Comparison of ENCODE assay signal across 8 cellular contexts in genomic region chr4:70902577-70903281, GRCh38. TPM values are rescaled to one million over a fixed set of nuclear protein-coding genes. Genes with fewer than 3 reads are reported as not detected.
DNase-seq lines count a peak whose midpoint lies in the region; ATAC-seq, FAIRE-seq and TF ChIP-seq lines count a peak whose summit lies in the region.

No MANE protein-coding gene starts in this region.

- CTCF ChIA-PET in activated CD8-positive, alpha-beta memory T cell treated with anti-CD3 and anti-CD28 coated beads, Interleukin-2, amount 10 ng/mL, durations not matched to agents 7 days and 5 days (lab: Charles Lee): interaction anchor here (0.7 to 1.9 kb wide), 11 partner anchors 9 to 250 kb away, joined by 3 to 7 read pairs (median 4); no protein-coding TSS in a partner anchor
- CTCF ChIA-PET in HEK293 (lab: Yijun Ruan, JAX): no interaction called here

- H3K36me3 Mint-ChIP-seq in activated CD8-positive, alpha-beta memory T cell treated with anti-CD3 and anti-CD28 coated beads, Interleukin-2, amount 10 ng/mL, durations not matched to agents 7 days and 5 days: peaks cover 12% of the 10 kb centered on the region
- H3K36me3 Mint-ChIP-seq in activated T-helper 2 cell treated with anti-CD3 and anti-CD28 coated beads, Interferon-gamma antibody, Interleukin-2, Interleukin-4, amounts not matched to agents 10 μg/mL and 5 μg/mL and 100 μg/mL, durations not matched to agents 14 hours and 24 hours and 36 hours (ENCODE audit: low read depth): peaks cover 19% of the 10 kb centered on the region

- no peaks in the 10 kb centered on the region for H3K27me3 ChIP-seq in pancreas

- ATAC-seq in activated CD8-positive, alpha-beta memory T cell treated with anti-CD3 and anti-CD28 coated beads, Interleukin-2, amount 10 ng/mL, durations not matched to agents 7 days and 5 days: peak; percentile 61
- ATAC-seq in Right ventricle myocardium superior (ENCODE audit: poor library complexity) (peak; percentile 81), pancreas (peak; percentile 62 to 75 (median 68))

- 0% methylated on average over 37 to 48 of the region's 48 CpGs for WGBS in pancreas, 2 donors

- intact Hi-C loops in activated T-helper 2 cell treated with anti-CD3 and anti-CD28 coated beads, Interferon-gamma antibody, Interleukin-2, Interleukin-4, amounts not matched to agents 10 μg/mL and 5 μg/mL and 100 μg/mL, durations not matched to agents 14 hours and 24 hours and 36 hours (cut with micrococcal nuclease): loop anchor here (1.0 to 10.0 kb wide), 7 partner anchors 24 to 215 kb away; partner anchors contain the start of genes DCK, GRSF1 and UTP3
- intact Hi-C loops in Right ventricle myocardium superior (cut with DNase I): no loop called here
- intact Hi-C loops in pancreas (cut with DNase I): no loop called here

- H3K36me3 ChIP-seq in HEK293 (ENCODE audit: control insufficient read depth in 2 of 2, insufficient read depth in 1 of 2, low read length in 2 of 2): peaks cover 0 to 23% of the 10 kb centered on the region in 2 experiments; a peak in 2 of 3 replicates
- no peaks in the 10 kb centered on the region for H3K36me3 ChIP-seq in pancreas

- TF ChIP-seq CTCF in HEK293 (tag by site-specific recombination; IDR thresholded peaks at IDR 0.05): no peak
- TF ChIP-seq CTCF in pancreas (IDR thresholded peaks at IDR 0.05): no peak

- no peaks in the 10 kb centered on the region for H3K27me3 Mint-ChIP-seq in activated CD8-positive, alpha-beta memory T cell treated with anti-CD3 and anti-CD28 coated beads, Interleukin-2, amount 10 ng/mL, durations not matched to agents 7 days and 5 days
- no peaks in the 10 kb centered on the region for H3K27me3 Mint-ChIP-seq in activated T-helper 2 cell treated with anti-CD3 and anti-CD28 coated beads, Interferon-gamma antibody, Interleukin-2, Interleukin-4, amounts not matched to agents 10 μg/mL and 5 μg/mL and 100 μg/mL, durations not matched to agents 14 hours and 24 hours and 36 hours (ENCODE audit: low read depth)

- H3K27ac ChIP-seq in HEK293 (ENCODE audit: extremely low read depth, low read depth, low read length) (peak overlapping the region; percentile 55; the same call in 1 of the 2 replicates), pancreas (peak overlapping the region; percentile 46 to 84 (median 76))

- FAIRE-seq in pancreas (lab: Jason Lieb, UNC): no peak

- H3K4me3 Mint-ChIP-seq in activated CD8-positive, alpha-beta memory T cell treated with anti-CD3 and anti-CD28 coated beads, Interleukin-2, amount 10 ng/mL, durations not matched to agents 7 days and 5 days: peak overlapping the region; percentile 96
- H3K4me3 Mint-ChIP-seq in activated T-helper 2 cell treated with anti-CD3 and anti-CD28 coated beads, Interferon-gamma antibody, Interleukin-2, Interleukin-4, amounts not matched to agents 10 μg/mL and 5 μg/mL and 100 μg/mL, durations not matched to agents 14 hours and 24 hours and 36 hours (ENCODE audit: low read depth): peak overlapping the region; percentile 99

- POLR2A ChIA-PET in HEK293 (lab: Yijun Ruan, JAX): interaction anchor here (0.8 to 2.7 kb wide), 4 partner anchors 63 to 198 kb away, joined by 3 to 16 read pairs (median 8); partner anchors contain the start of genes DCK and GRSF1

- peak; percentile 44 for DNase-seq in activated CD8-positive, alpha-beta memory T cell treated with anti-CD3 and anti-CD28 coated beads, Interleukin-2, amount 10 ng/mL, durations not matched to agents 7 days and 5 days
- no peak for DNase-seq in activated CD8-positive, alpha-beta memory T cell treated with anti-CD3 and anti-CD28 coated beads, Interleukin-2, amount 50 U/mL, for 4 hours
- DNase-seq in LoVo (ENCODE audit: low spot score): peak; percentile 14
- DNase-seq in activated T-helper 2 cell treated with anti-CD3 and anti-CD28 coated beads, Interferon-gamma antibody, Interleukin-2, Interleukin-4, amounts not matched to agents 10 μg/mL and 5 μg/mL and 100 μg/mL, durations not matched to agents 14 hours and 24 hours and 36 hours (ENCODE audit: low spot score): no peak
- DNase-seq in Right ventricle myocardium superior: no peak
- peak in 1 of 6 donors; percentile 74 for DNase-seq in pancreas
- no peak for DNase-seq in NCI-H1930 (lab: John Stamatoyannopoulos, UW)

- H3K4me1 Mint-ChIP-seq in activated CD8-positive, alpha-beta memory T cell treated with anti-CD3 and anti-CD28 coated beads, Interleukin-2, amount 10 ng/mL, durations not matched to agents 7 days and 5 days: peaks cover 22% of the 10 kb centered on the region
- H3K4me1 Mint-ChIP-seq in activated T-helper 2 cell treated with anti-CD3 and anti-CD28 coated beads, Interferon-gamma antibody, Interleukin-2, Interleukin-4, amounts not matched to agents 10 μg/mL and 5 μg/mL and 100 μg/mL, durations not matched to agents 14 hours and 24 hours and 36 hours (ENCODE audit: low read depth): peaks cover 20% of the 10 kb centered on the region

- H3K4me3 ChIP-seq in HEK293 (ENCODE audit: low read depth, low read length) (peak overlapping the region; percentile 82), pancreas (peak overlapping the region; percentile 67 to 94 (median 76))

- H3K9me3 ChIP-seq in HEK293 (ENCODE audit: control insufficient read depth, insufficient read depth, low read depth, low read length) (no peaks in the 10 kb centered on the region), pancreas (no peaks in the 10 kb centered on the region)

- no peaks in the 10 kb centered on the region for H3K9me3 Mint-ChIP-seq in activated CD8-positive, alpha-beta memory T cell treated with anti-CD3 and anti-CD28 coated beads, Interleukin-2, amount 10 ng/mL, durations not matched to agents 7 days and 5 days (ENCODE audit: low read depth)
- no peaks in the 10 kb centered on the region for H3K9me3 Mint-ChIP-seq in activated T-helper 2 cell treated with anti-CD3 and anti-CD28 coated beads, Interferon-gamma antibody, Interleukin-2, Interleukin-4, amounts not matched to agents 10 μg/mL and 5 μg/mL and 100 μg/mL, durations not matched to agents 14 hours and 24 hours and 36 hours

- peak overlapping the region; percentile 87 for H3K27ac Mint-ChIP-seq in activated CD8-positive, alpha-beta memory T cell treated with anti-CD3 and anti-CD28 coated beads, Interleukin-2, amount 10 ng/mL, durations not matched to agents 7 days and 5 days
- peak overlapping the region; percentile 86 for H3K27ac Mint-ChIP-seq in activated T-helper 2 cell treated with anti-CD3 and anti-CD28 coated beads, Interferon-gamma antibody, Interleukin-2, Interleukin-4, amounts not matched to agents 10 μg/mL and 5 μg/mL and 100 μg/mL, durations not matched to agents 14 hours and 24 hours and 36 hours

- H3K4me1 ChIP-seq in HEK293 (ENCODE audit: control insufficient read depth, insufficient read depth, low read length) (no peaks in the 10 kb centered on the region), pancreas (peaks cover 0 to 5% (median 0%) of the 10 kb centered on the region in 3 donors)

TF ChIP-seq in HEK293, 187 proteins besides CTCF, POLR2A, EP300 and RAD21 (continues in another document):
- TF ChIP-seq FEZF1 (tag by site-specific recombination; IDR thresholded peaks at IDR 0.05) (peak; percentile 77), ZBTB26 (tag by site-specific recombination; optimal IDR thresholded peaks at IDR 0.05) (peak; percentile 16), ZBTB20 (tag by site-specific recombination; IDR thresholded peaks at IDR 0.05) (peak; percentile 99), ZNF248 (tag by site-specific recombination; IDR thresholded peaks at IDR 0.05) (no peak), ZNF639 (tag by site-specific recombination; IDR thresholded peaks at IDR 0.05) (no peak), ZBTB8A (tag by site-specific recombination; IDR thresholded peaks at IDR 0.05) (peak; percentile 8), ZBTB17 (tag by site-specific recombination; IDR thresholded peaks at IDR 0.05) (peak; percentile 11; the same call in 1 of the 2 replicates), ZNF335 (tag by site-specific recombination; conservative IDR thresholded peaks at IDR 0.05) (peak; percentile 74)

RNA-seq across cellular contexts. Expression of gene MOB1B, which starts 0.6 kb away (rescaled TPM):
- total RNA-seq in activated CD8-positive, alpha-beta memory T cell treated with anti-CD3 and anti-CD28 coated beads, Interleukin-2, amount 10 ng/mL, durations not matched to agents 7 days and 5 days: 10 to 100 TPM; 14.8 to 20.4 TPM
- 27.0 and 28.1 TPM in 2 replicates for total RNA-seq in activated T-helper 2 cell treated with anti-CD3 and anti-CD28 coated beads, Interferon-gamma antibody, Interleukin-2, Interleukin-4, amounts not matched to agents 10 μg/mL and 5 μg/mL and 100 μg/mL, durations not matched to agents 14 hours and 24 hours and 36 hours
- total RNA-seq in Right ventricle myocardium superior (22.0 TPM), pancreas (10 to 100 TPM in 3 of 6 donors, 1 to 10 TPM in 3; 5.9 to 15.6 (median 9.4) TPM)
- 10 to 100 TPM in 1 of 2 donors, 1 to 10 TPM in 1; 3.6 to 15.3 TPM for polyA plus RNA-seq in pancreas

Comparison
In these comparisons a context has a peak if more than half of its experiments do, and no peak if none do; other contexts are left out.
1. DNase-seq: peak in activated CD8-positive, alpha-beta memory T cell treated with anti-CD3 and anti-CD28 coated beads, Interleukin-2, amount 10 ng/mL, durations not matched to agents 7 days and 5 days (single experiment) and LoVo (single experiment); none in activated CD8-positive, alpha-beta memory T cell treated with anti-CD3 and anti-CD28 coated beads, Interleukin-2, amount 50 U/mL, for 4 hours (single experiment), activated T-helper 2 cell treated with anti-CD3 and anti-CD28 coated beads, Interferon-gamma antibody, Interleukin-2, Interleukin-4, amounts not matched to agents 10 μg/mL and 5 μg/mL and 100 μg/mL, durations not matched to agents 14 hours and 24 hours and 36 hours (single experiment), Right ventricle myocardium superior (single experiment) and NCI-H1930 (0 of 2).
2. Peak in every context shown above with its lines, with median percentiles within 50 percentile points of each other: ATAC-seq.